8 cellular contexts compared by ENCODE assay signal in the genomic region with DNA sequence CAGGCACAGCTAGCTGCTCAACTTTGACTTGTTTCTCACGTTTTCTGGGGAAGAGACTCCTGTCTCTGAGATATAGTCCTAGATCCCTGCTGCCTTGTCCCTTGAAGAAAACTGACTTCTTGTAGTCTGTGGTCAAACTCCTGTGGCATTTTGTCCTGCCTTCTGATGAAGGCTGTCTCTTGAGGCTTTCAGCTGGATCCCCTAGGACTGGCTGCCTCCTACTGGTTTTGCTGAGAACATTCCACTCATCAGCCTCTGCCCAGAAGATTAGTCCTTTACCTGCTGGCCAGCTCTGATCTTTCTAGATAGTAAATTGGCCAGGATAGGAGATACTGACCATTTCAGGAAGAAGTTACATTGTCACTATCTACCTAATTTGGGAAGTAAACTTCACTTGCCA.
DNase-seq lines count a peak whose midpoint lies in the region; ATAC-seq and TF ChIP-seq lines count a peak whose summit lies in the region.

No MANE protein-coding gene starts in this region.

- H3K9me3 ChIP-seq in endodermal cell (ENCODE audit: control insufficient read depth, low read length), result peaks cover 1% of the 10 kb centered on the region

- no peaks in the 10 kb centered on the region for H3K36me3 Mint-ChIP-seq in endodermal cell (ENCODE audit: low read depth)
- no peaks in the 10 kb centered on the region for H3K36me3 Mint-ChIP-seq in stimulated activated naive B cell treated with anti-CD40 and anti-IgM and Interleukin-4, amounts not matched to agents 10 μg/mL and 1 μg/mL and 100 μg/mL, for 72 hours

- H3K27me3 Mint-ChIP-seq in endodermal cell (ENCODE audit: insufficient read depth), result no peaks in the 10 kb centered on the region
- peaks cover 0 to 10% of the 10 kb centered on the region in 2 donors for H3K27me3 Mint-ChIP-seq in stimulated activated naive B cell treated with anti-CD40 and anti-IgM and Interleukin-4, amounts not matched to agents 10 μg/mL and 1 μg/mL and 100 μg/mL, for 72 hours

- TF ChIP-seq CTCF in endodermal cell (conservative IDR thresholded peaks at IDR 0.05), result peak; percentile 89

- ATAC-seq in GM18909 (IDR thresholded peaks at IDR 0.05; ENCODE audit: poor library complexity, unreplicated experiment), result peak; percentile 68
- peak; percentile 90 to 92 for ATAC-seq in stimulated activated naive B cell treated with anti-CD40 and anti-IgM and Interleukin-4, amounts not matched to agents 10 μg/mL and 1 μg/mL and 100 μg/mL, for 72 hours (replicated peaks)
- ATAC-seq in GM21619 (IDR thresholded peaks at IDR 0.05; ENCODE audit: unreplicated experiment), result no peak

- no peaks in the 10 kb centered on the region for H3K4me1 ChIP-seq in endodermal cell (ENCODE audit: control insufficient read depth, insufficient read depth, low read length)

- no peak overlapping the region for H3K4me3 Mint-ChIP-seq in endodermal cell
- H3K4me3 Mint-ChIP-seq in stimulated activated naive B cell treated with anti-CD40 and anti-IgM and Interleukin-4, amounts not matched to agents 10 μg/mL and 1 μg/mL and 100 μg/mL, for 72 hours, result no peak overlapping the region

- 32 to 50% methylated on average over 1 of the region's 1 CpG for WGBS in endodermal cell (ENCODE audit: insufficient coverage in 1 of 2, insufficient read length in 1 of 2), 2 experiments

- H3K27ac Mint-ChIP-seq in endodermal cell, result no peak overlapping the region
- no peak overlapping the region for H3K27ac Mint-ChIP-seq in stimulated activated naive B cell treated with anti-CD40 and anti-IgM and Interleukin-4, amounts not matched to agents 10 μg/mL and 1 μg/mL and 100 μg/mL, for 72 hours

- H3K4me3 ChIP-seq in endodermal cell (ENCODE audit: low read length), result no peak overlapping the region

- peaks cover 14% of the 10 kb centered on the region for H3K9me3 Mint-ChIP-seq in endodermal cell
- peaks cover 6 to 15% of the 10 kb centered on the region in 2 donors for H3K9me3 Mint-ChIP-seq in stimulated activated naive B cell treated with anti-CD40 and anti-IgM and Interleukin-4, amounts not matched to agents 10 μg/mL and 1 μg/mL and 100 μg/mL, for 72 hours

- H3K27ac ChIP-seq in endodermal cell (ENCODE audit: low read depth, low read length), result no peak overlapping the region

- no peaks in the 10 kb centered on the region for H3K27me3 ChIP-seq in endodermal cell (ENCODE audit: control insufficient read depth, insufficient read depth, low read length, poor library complexity, severe bottlenecking)

- no peaks in the 10 kb centered on the region for H3K36me3 ChIP-seq in endodermal cell (ENCODE audit: control insufficient read depth, insufficient read depth, low read length)

- no peak overlapping the region for H3K9ac ChIP-seq in endodermal cell (ENCODE audit: extremely low read depth, low read length, poor library complexity, severe bottlenecking)

- DNase-seq in COLO829 (ENCODE audit: low spot score), result peak; percentile 32
- DNase-seq in Kasumi-1 (lab: John Stamatoyannopoulos, UW), result peak; percentile 34 to 37
- peak; percentile 81 for DNase-seq in endodermal cell
- peak; percentile 34 for DNase-seq in stimulated activated naive B cell treated with anti-CD40 and anti-IgM and Interleukin-4, amounts not matched to agents 10 μg/mL and 1 μg/mL and 100 μg/mL, for 72 hours
- no peak for DNase-seq in DMS79 treated with DMSO at 0.1 percent for 48 hours (lab: John Stamatoyannopoulos, UW)
- no peak for DNase-seq in NCI-H2227 treated with DMSO at 0.1 percent for 48 hours (lab: John Stamatoyannopoulos, UW)

- H3K4me1 Mint-ChIP-seq in endodermal cell, result no peaks in the 10 kb centered on the region
- H3K4me1 Mint-ChIP-seq in stimulated activated naive B cell treated with anti-CD40 and anti-IgM and Interleukin-4, amounts not matched to agents 10 μg/mL and 1 μg/mL and 100 μg/mL, for 72 hours, result peaks cover 4 to 8% of the 10 kb centered on the region in 2 donors

Comparison
In these comparisons a context has a peak if more than half of its experiments do, and no peak if none do; other contexts are left out.
1. DNase-seq: peak in COLO829 (single experiment), Kasumi-1 (2 of 2), endodermal cell (single experiment) and stimulated activated naive B cell treated with anti-CD40 and anti-IgM and Interleukin-4, amounts not matched to agents 10 μg/mL and 1 μg/mL and 100 μg/mL, for 72 hours (single experiment); none in DMS79 treated with DMSO at 0.1 percent for 48 hours (single experiment) and NCI-H2227 treated with DMSO at 0.1 percent for 48 hours (single experiment).